Comparison of ENCODE assay signal across 34 cellular contexts in genomic region chr17:54887787-54888186, GRCh38.
"Had no signal": no experiment of that assay in that cellular context is flagged by ENCODE, and none has a peak within 500 bp of the region (broad histone marks: within the 10 kb centered on the region; RNA-seq: fewer than 3 reads in every experiment).

No MANE protein-coding gene starts in this region.

- H3K36me3 ChIP-seq: MG63 had no signal

- H3K4me3 ChIP-seq: MG63 had no signal

- DNase-seq: MG63, MM.1S, MV-4-11, NCI-H1048, NCI-H1092, NCI-H1092 treated with DMSO at 0.1 percent for 48 hours, NCI-H1105, NCI-H1105 treated with DMSO at 0.1 percent for 48 hours, NCI-H1417, NCI-H1417 treated with DMSO at 0.1 percent for 48 hours, NCI-H1436, NCI-H1436 treated with DMSO at 0.1 percent for 48 hours, NCI-H146, NCI-H187, NCI-H187 treated with DMSO at 0.1 percent for 48 hours, NCI-H1930, NCI-H2029, NCI-H2029 treated with DMSO at 0.1 percent for 48 hours, NCI-H2081, NCI-H2081 treated with DMSO at 0.1 percent for 48 hours, NCI-H2107, NCI-H2171, NCI-H2171 treated with DMSO at 0.1 percent for 48 hours, NCI-H2227 treated with DMSO at 0.1 percent for 48 hours, NCI-H226, NCI-H345, NCI-H446, NCI-H446 treated with DMSO at 0.1 percent for 48 hours, NCI-H510A, NCI-H510A treated with DMSO at 0.1 percent for 48 hours, NCI-H524, NCI-H524 treated with DMSO at 0.1 percent for 48 hours, NCI-H526, NCI-H526 treated with DMSO at 0.1 percent for 48 hours had no signal

- H3K9me3 ChIP-seq: MG63 had no signal
